Comparison of ENCODE assay signal across 14 cellular contexts in the genomic region with DNA sequence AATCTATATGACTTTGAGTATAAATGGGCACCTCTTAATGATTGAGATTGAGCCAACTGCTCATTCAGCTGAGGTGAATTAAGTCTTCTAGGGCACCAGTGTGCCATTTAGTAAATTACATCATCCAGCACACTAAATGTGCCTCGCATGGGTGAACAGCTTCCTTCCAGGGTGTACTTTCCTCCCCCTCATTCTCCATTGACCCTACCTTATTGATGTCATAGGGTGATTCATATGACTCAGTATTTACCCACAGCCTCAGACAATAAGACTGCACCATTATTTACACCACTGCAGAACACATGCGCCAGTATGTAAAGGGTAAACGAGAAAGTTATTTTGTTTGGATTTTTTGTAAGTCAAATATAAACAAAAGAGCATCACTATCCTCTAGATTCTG.
DNase-seq lines count a peak whose midpoint lies in the region; ATAC-seq, FAIRE-seq and TF ChIP-seq lines count a peak whose summit lies in the region.
"Had no signal": no experiment of that assay in that cellular context is flagged by ENCODE, and none has a peak within 500 bp of the region (broad histone marks: within the 10 kb centered on the region; RNA-seq: fewer than 3 reads in every experiment).

No MANE protein-coding gene starts in this region.

- no peak overlapping the region for H2BK20ac ChIP-seq in H1 (ENCODE audit: low read length)

- no peak for TF ChIP-seq POLR2A in H1 (IDR thresholded peaks at IDR 0.05; ENCODE audit: control extremely low read depth in 1 of 2, low read depth in 2 of 2, low read length in 2 of 2)

- H3K36me3 ChIP-seq in H1 (ENCODE audit: control insufficient read depth in 2 of 4, insufficient read depth in 4 of 4, low read length in 3 of 4): no peaks in the 10 kb centered on the region
- no peaks in the 10 kb centered on the region for H3K36me3 ChIP-seq in neuronal stem cell (replicated peaks in 1 of 2; ENCODE audit: control insufficient read depth in 2 of 2, insufficient read depth in 2 of 2, low read length in 2 of 2)

- H3K79me1 ChIP-seq in H1 (ENCODE audit: low read depth, low read length) (no peaks in the 10 kb centered on the region), neuronal stem cell (ENCODE audit: low read depth, low read length) (no peaks in the 10 kb centered on the region)

- H3K9ac ChIP-seq in H1 (replicated peaks in 1 of 4; ENCODE audit: extremely low read depth in 1 of 4, low read depth in 3 of 4, low read length in 3 of 4): no peak overlapping the region
- no peak overlapping the region for H3K9ac ChIP-seq in neuronal stem cell (ENCODE audit: low read depth, low read length, poor library complexity)

- H4K5ac ChIP-seq in H1 (ENCODE audit: insufficient read length, low read depth, low read length): no peak overlapping the region

- H2BK15ac ChIP-seq in H1 (ENCODE audit: low read length): no peak overlapping the region
- H2BK15ac ChIP-seq in neuronal stem cell (ENCODE audit: low read length): no peak overlapping the region

- H4K91ac ChIP-seq in H1 (replicated peaks; ENCODE audit: insufficient read length, low read length): no peak overlapping the region
- no peak overlapping the region for H4K91ac ChIP-seq in neuronal stem cell (ENCODE audit: low read depth, low read length, poor library complexity)

- in situ Hi-C loops in Caki2 (cut with HindIII; ENCODE audit: low pct_unique_long_range_greater_than_20kb, low sequenced_read_pairs): no loop called here

- no peak for ATAC-seq in SK-N-SH treated with all-trans-retinoic acid at 6 μM for 48 hours

- no peaks in the 10 kb centered on the region for H3K4me1 ChIP-seq in H1 (replicated peaks in 1 of 4; ENCODE audit: control insufficient read depth in 3 of 4, insufficient read depth in 4 of 4, low read length in 3 of 4)
- H3K4me1 ChIP-seq in neuronal stem cell (ENCODE audit: control insufficient read depth in 2 of 2, insufficient read depth in 1 of 2, low read depth in 1 of 2, low read length in 2 of 2): no peaks in the 10 kb centered on the region

- H3K9me3 ChIP-seq in H1 (ENCODE audit: insufficient read depth in 2 of 2, low read depth in 1 of 2, low read length in 1 of 2): no peaks in the 10 kb centered on the region
- H3K9me3 ChIP-seq in neuronal stem cell (replicated peaks in 1 of 2; ENCODE audit: control insufficient read depth in 2 of 2, insufficient read depth in 1 of 2, low read depth in 1 of 2, low read length in 2 of 2): no peaks in the 10 kb centered on the region

- CTCF ChIA-PET in H1 (lab: Charles Lee; ENCODE audit: partially characterized antibody): no interaction called here

- H3K18ac ChIP-seq in H1 (ENCODE audit: extremely low read depth, low read length) (no peak overlapping the region), neuronal stem cell (ENCODE audit: low read length) (no peak overlapping the region)

- no peaks in the 10 kb centered on the region for H4K20me1 ChIP-seq in H1 (replicated peaks in 1 of 2; ENCODE audit: control insufficient read depth in 1 of 2, insufficient read depth in 2 of 2, low read length in 2 of 2)

- H2BK5ac ChIP-seq in H1 (ENCODE audit: low read depth, low read length): no peak overlapping the region
- no peak overlapping the region for H2BK5ac ChIP-seq in neuronal stem cell (ENCODE audit: low read length)

- H4K8ac ChIP-seq in H1 (ENCODE audit: extremely low read depth, insufficient read depth, low read length) (no peak overlapping the region), neuronal stem cell (ENCODE audit: low read depth, low read length) (no peak overlapping the region)

- H2AK5ac ChIP-seq in H1 (ENCODE audit: low read depth, low read length): no peak overlapping the region
- H2AK5ac ChIP-seq in neuronal stem cell (ENCODE audit: low read depth, low read length): no peak overlapping the region

- no peak for FAIRE-seq in H1 (lab: Jason Lieb, UNC)

- no peak overlapping the region for H3K4me3 ChIP-seq in H1 (ENCODE audit: extremely low read depth in 1 of 4, insufficient read depth in 2 of 4, low read depth in 3 of 4, low read length in 4 of 4)
- H3K4me3 ChIP-seq in neuronal stem cell (ENCODE audit: low read length in 2 of 2): no peak overlapping the region

- TF ChIP-seq CTCF in H1 (IDR thresholded peaks at IDR 0.05; ENCODE audit: control extremely low read depth in 1 of 3, insufficient read depth in 1 of 3, low read depth in 1 of 3, low read length in 3 of 3): no peak

- POLR2A ChIA-PET in H1 (lab: Charles Lee; ENCODE audit: partially characterized antibody): no interaction called here

- TF ChIP-seq RAD21 in H1 (IDR thresholded peaks at IDR 0.05 in 1 of 2, conservative IDR thresholded peaks at IDR 0.05 in 1 of 2; ENCODE audit: low read depth in 2 of 2, low read length in 2 of 2): no peak

- H3K4ac ChIP-seq in H1 (replicated peaks; ENCODE audit: insufficient read length, low read depth, low read length) (no peak overlapping the region), neuronal stem cell (ENCODE audit: low read length) (no peak overlapping the region)

- no peak for TF ChIP-seq EP300 in H1 (IDR thresholded peaks at IDR 0.05; ENCODE audit: borderline replicate concordance in 1 of 2, low read depth in 2 of 2, low read length in 2 of 2)

- H3K79me2 ChIP-seq in H1 (ENCODE audit: control insufficient read depth in 1 of 2, insufficient read depth in 2 of 2, low read length in 2 of 2): no peaks in the 10 kb centered on the region

- H3K23ac ChIP-seq in H1 (ENCODE audit: insufficient read length) (no peak overlapping the region), neuronal stem cell (ENCODE audit: low read depth, low read length, poor library complexity) (no peak overlapping the region)

- no peak overlapping the region for H3K27ac ChIP-seq in H1 (ENCODE audit: low read depth, low read length)
- H3K27ac ChIP-seq in neuronal stem cell (replicated peaks; ENCODE audit: low read length): no peak overlapping the region
- H3K27ac ChIP-seq: VCaP had no signal

- no peaks in the 10 kb centered on the region for H3K23me2 ChIP-seq in H1 (ENCODE audit: low read depth, low read length)

- H2AFZ ChIP-seq in H1 (ENCODE audit: low read length) (peak overlapping the region; percentile 65; the same call in 1 of the 2 replicates), neuronal stem cell (ENCODE audit: low read length) (no peak overlapping the region)

- H3K56ac ChIP-seq in H1 (replicated peaks; ENCODE audit: insufficient read length, low read depth, low read length): no peak overlapping the region

- H2BK12ac ChIP-seq in H1 (ENCODE audit: low read depth, low read length) (no peak overlapping the region), neuronal stem cell (ENCODE audit: low read length) (no peak overlapping the region)

- H3K27me3 ChIP-seq in H1 (replicated peaks in 1 of 4; ENCODE audit: control insufficient read depth in 3 of 4, extremely low read depth in 1 of 4, insufficient read depth in 3 of 4, low read length in 3 of 4): no peaks in the 10 kb centered on the region
- no peaks in the 10 kb centered on the region for H3K27me3 ChIP-seq in neuronal stem cell (ENCODE audit: control insufficient read depth in 3 of 3, insufficient read depth in 3 of 3, low read depth in 1 of 3, low read length in 3 of 3)

- H3K4me2 ChIP-seq in H1 (ENCODE audit: insufficient read depth in 1 of 2, low read depth in 2 of 2, low read length in 2 of 2) (no peak overlapping the region), neuronal stem cell (ENCODE audit: insufficient read depth, low read length, poor library complexity, severe bottlenecking) (no peak overlapping the region)

- H3K14ac ChIP-seq in H1 (ENCODE audit: insufficient read length) (no peak overlapping the region), neuronal stem cell (ENCODE audit: low read length) (no peak overlapping the region)

- peak; percentile 54 for DNase-seq in Caki2 (ENCODE audit: low read depth)
- DNase-seq in NAMALWA (ENCODE audit: low spot score): peak; percentile 5
- peak; percentile 98 for DNase-seq in NCI-H446 treated with DMSO at 0.1 percent for 48 hours (lab: John Stamatoyannopoulos, UW)
- no peak for DNase-seq in H1 (ENCODE audit: low read depth in 1 of 2, low spot score in 2 of 2)
- DNase-seq in neuronal stem cell (ENCODE audit: low spot score): no peak
- DNase-seq in inferior parietal cortex (ENCODE audit: extremely low spot score): no peak
- DNase-seq in AG08396 (ENCODE audit: low spot score): no peak
- DNase-seq: activated naive CD8-positive, alpha-beta T cell treated with anti-CD3 and anti-CD28 coated beads, Interleukin-2, amount 10 ng/mL, durations not matched to agents 7 days and 5 days; cortex of kidney; immature natural killer cell; stimulated activated CD4-positive, alpha-beta T cell treated with anti-CD3 and anti-CD28 coated beads, Interleukin-4, amount 100 ng/mL, for 1 hour; stimulated activated naive CD4-positive, alpha-beta T cell had no signal

- no peak overlapping the region for H2BK120ac ChIP-seq in H1 (replicated peaks; ENCODE audit: low read depth, low read length)
- H2BK120ac ChIP-seq in neuronal stem cell (ENCODE audit: low read depth, low read length): no peak overlapping the region

- 91% methylated on average over 3 of the region's 3 CpGs; no CpG with 5 or more reads in 1 of the 2 experiments for WGBS in H1 (ENCODE audit: extremely low coverage in 1 of 2, insufficient coverage in 1 of 2, insufficient read length in 1 of 2, insufficient replicate concordance in 2 of 2, low coverage in 1 of 2, low lambda C conversion rate in 2 of 2, missing lambda C conversion rate in 1 of 2), 2 experiments
- no CpG with 5 or more reads among the region's 3 CpGs for WGBS in neuronal stem cell (ENCODE audit: extremely low coverage in 2 of 2, insufficient read length in 2 of 2, insufficient replicate concordance in 1 of 2), 2 donors

TF ChIP-seq in H1, 55 proteins besides CTCF, POLR2A, EP300 and RAD21:
- TF ChIP-seq ATF3 (IDR thresholded peaks at IDR 0.05; ENCODE audit: insufficient read depth, low read depth, low read length): no peak

TF ChIP-seq in SK-N-SH treated with all-trans-retinoic acid at 6 μM for 48 hours, 23 proteins besides CTCF, POLR2A, EP300 and RAD21:
- TF ChIP-seq GLIS3 (CRISPR knock-in tag; IDR thresholded peaks at IDR 0.05): no peak
- TF ChIP-seq ZC3H10 (CRISPR knock-in tag; IDR thresholded peaks at IDR 0.05): no peak

Comparison
In these comparisons a context has a peak if more than half of its experiments do, and no peak if none do; other contexts are left out.
1. DNase-seq: peak in Caki2 (single experiment), NAMALWA (single experiment) and NCI-H446 treated with DMSO at 0.1 percent for 48 hours (single experiment); none in H1 (0 of 2), neuronal stem cell (single experiment), inferior parietal cortex (single experiment) and AG08396 (single experiment).